Comparison of ENCODE assay signal across 1 cellular context in genomic region chr2:12720752-12721151, GRCh38.
TF ChIP-seq lines count a peak whose summit lies in the region.

No MANE protein-coding gene starts in this region.

TF ChIP-seq in IMR-90, 13 proteins besides CTCF, POLR2A, EP300 and RAD21 (continued from another document):
- TF ChIP-seq NFE2L2 (IDR thresholded peaks at IDR 0.05; ENCODE audit: low read depth, low read length) (no peak), MAFK (IDR thresholded peaks at IDR 0.05; ENCODE audit: low read depth, low read length) (no peak)
